ENCODE assay signal across 18 cellular contexts in genomic region chr15:36914962-36915808, GRCh38.
A peak's percentile ranks its signal among the peaks of the same experiment; 100 is the strongest.
DNase-seq lines count a peak whose midpoint lies in the region; ATAC-seq and TF ChIP-seq lines count a peak whose summit lies in the region.
"Had no signal": no experiment of that assay in that cellular context is flagged by ENCODE, and none has a peak within 500 bp of the region (broad histone marks: within the 10 kb centered on the region; RNA-seq: fewer than 3 reads in every experiment).

No MANE protein-coding gene starts in this region.

- H3K36me3 ChIP-seq in heart right ventricle (peaks cover 0 to 5% (median 0%) of the 10 kb centered on the region in 9 donors), prostate gland (no peaks in the 10 kb centered on the region)
- H3K36me3 ChIP-seq: Peyer's patch had no signal

- WGBS in heart right ventricle, 2 donors: 27 to 31% methylated on average over 3 of the region's 3 CpGs
- WGBS in prostate gland: 24% methylated on average over 3 of the region's 3 CpGs

- H3K27me3 ChIP-seq in heart right ventricle (no peaks in the 10 kb centered on the region), prostate gland (replicated peaks; ENCODE audit: insufficient read depth) (no peaks in the 10 kb centered on the region)
- H3K27me3 ChIP-seq: Peyer's patch had no signal

- intact Hi-C loops in heart right ventricle (cut with DNase I): no loop called here
- intact Hi-C loops in prostate gland (cut with DNase I): no loop called here

- H3K4me1 ChIP-seq in heart right ventricle (peaks cover 0 to 45% (median 25%) of the 10 kb centered on the region in 9 donors), prostate gland (replicated peaks) (no peaks in the 10 kb centered on the region)
- H3K4me1 ChIP-seq: Peyer's patch had no signal

- peak overlapping the region in 9 of 10 donors; percentile 3 to 66 (median 45) for H3K27ac ChIP-seq in heart right ventricle
- peak overlapping the region; percentile 50 to 53 for H3K27ac ChIP-seq in prostate gland
- H3K27ac ChIP-seq in caudate nucleus (ENCODE audit: low read depth, low read length): no peak overlapping the region
- H3K27ac ChIP-seq: GM23248, Peyer's patch had no signal

- CTCF ChIA-PET in HEK293T (lab: Yijun Ruan, JAX): interaction anchor here (0.6 kb wide), 1 partner anchor 82 kb away, joined by 5 read pairs; no protein-coding TSS in a partner anchor

- TF ChIP-seq POLR2A in prostate gland (IDR thresholded peaks at IDR 0.05): no peak

- POLR2A ChIA-PET in HEK293T (lab: Yijun Ruan, JAX): no interaction called here

- ATAC-seq in heart right ventricle: peak; percentile 44 to 81 (median 70)
- no peak for ATAC-seq in HG02981 (IDR thresholded peaks at IDR 0.05; ENCODE audit: unreplicated experiment)
- no peak for ATAC-seq in GM21360 (IDR thresholded peaks at IDR 0.05; ENCODE audit: unreplicated experiment)
- ATAC-seq: activated CD8-positive, alpha-beta memory T cell treated with anti-CD3 and anti-CD28 coated beads, Interleukin-2, amount 10 ng/mL, durations not matched to agents 7 days and 5 days had no signal

- DNase-seq in HEK293T (ENCODE audit: extremely low spot score) (no peak), NCI-H69 (lab: John Stamatoyannopoulos, UW) (peak; percentile 98), heart right ventricle (no peak), prostate gland (ENCODE audit: low spot score) (no peak), caudate nucleus (lab: John Stamatoyannopoulos, UW) (no peak)
- no peak for DNase-seq in stimulated activated CD4-positive, alpha-beta T cell treated with anti-CD3 and anti-CD28 coated beads, Interleukin-4, amount 100 ng/mL, for 1 hour
- DNase-seq: activated CD8-positive, alpha-beta memory T cell treated with anti-CD3 and anti-CD28 coated beads, Interleukin-2, amount 10 ng/mL, durations not matched to agents 7 days and 5 days; activated naive CD4-positive, alpha-beta T cell treated with anti-CD3 and anti-CD28 coated beads, Interleukin-2, amount 50 U/mL, for 16 hours; cerebellar nuclear complex; GM23248; kidney glomerular epithelial cell; MV-4-11; naive B cell; Peyer's patch; retina; stimulated activated naive CD4-positive, alpha-beta T cell had no signal

- H3K4me3 ChIP-seq in heart right ventricle (no peak overlapping the region), prostate gland (no peak overlapping the region)
- H3K4me3 ChIP-seq: GM23248, Peyer's patch had no signal

- H3K9me3 ChIP-seq in heart right ventricle (no peaks in the 10 kb centered on the region), prostate gland (no peaks in the 10 kb centered on the region)
- H3K9me3 ChIP-seq: Peyer's patch had no signal

- no peak for TF ChIP-seq CTCF in heart right ventricle (IDR thresholded peaks at IDR 0.05)
- TF ChIP-seq CTCF in prostate gland (IDR thresholded peaks at IDR 0.05): no peak

TF ChIP-seq in HEK293T, 16 proteins besides CTCF, POLR2A, EP300 and RAD21:
- TF ChIP-seq TARDBP (IDR thresholded peaks at IDR 0.05) (no peak), PKNOX1 (IDR thresholded peaks at IDR 0.05) (peak; percentile 45)

Comparison
In these comparisons a context has a peak if more than half of its experiments do, and no peak if none do; other contexts are left out.
1. ATAC-seq: peak in heart right ventricle (8 of 8); none in HG02981 (single experiment) and GM21360 (single experiment).